In genomic region chr16:22007159-22007508, GRCh38 we compare ENCODE assay signal across 8 cellular contexts. TPM values are rescaled to one million over a fixed set of nuclear protein-coding genes. Genes with fewer than 3 reads are reported as not detected.
DNase-seq lines count a peak whose midpoint lies in the region; ATAC-seq lines count a peak whose summit lies in the region.

No MANE protein-coding gene starts in this region.

- H3K27me3 Mint-ChIP-seq in T-helper 1 cell treated with Interleukin-12 subunit alpha and Interleukin-12 subunit beta and Interleukin-4 antibody, amounts not matched to agents 30 μg/mL and 1 μg/mL, for 36 hours (ENCODE audit: low read depth) = peaks cover 14% of the 10 kb centered on the region
- H3K27me3 Mint-ChIP-seq in activated T-helper 2 cell treated with anti-CD3 and anti-CD28 coated beads, Interferon-gamma antibody, Interleukin-2, Interleukin-4, amounts not matched to agents 10 μg/mL and 5 μg/mL and 100 μg/mL, durations not matched to agents 14 hours and 24 hours and 36 hours (ENCODE audit: low read depth) = peaks cover 14% of the 10 kb centered on the region
- H3K27me3 Mint-ChIP-seq in immature natural killer cell (ENCODE audit: low read depth in 3 of 3) = peaks cover 0 to 5% (median 0%) of the 10 kb centered on the region in 3 donors

- intact Hi-C loops in activated T-helper 2 cell treated with anti-CD3 and anti-CD28 coated beads, Interferon-gamma antibody, Interleukin-2, Interleukin-4, amounts not matched to agents 10 μg/mL and 5 μg/mL and 100 μg/mL, durations not matched to agents 14 hours and 24 hours and 36 hours (cut with micrococcal nuclease) = loop anchor here (5.0 kb wide), 2 partner anchors 50 to 290 kb away; partner anchors contain the start of gene POLR3E

- DNase-seq in T-helper 1 cell (no peak), immature natural killer cell (no peak), SW480 (ENCODE audit: low spot score) (no peak), SIG-M5 treated with dmso at 0.1 percent for 504 hours (lab: John Stamatoyannopoulos, UW; ENCODE audit: unreplicated experiment) (no peak)
- no peak for DNase-seq in activated T-helper 2 cell treated with anti-CD3 and anti-CD28 coated beads, Interferon-gamma antibody, Interleukin-2, Interleukin-4, amounts not matched to agents 10 μg/mL and 5 μg/mL and 100 μg/mL, durations not matched to agents 14 hours and 24 hours and 36 hours (ENCODE audit: low spot score)

- peak overlapping the region; percentile 77 for H3K4me3 Mint-ChIP-seq in T-helper 1 cell treated with Interleukin-12 subunit alpha and Interleukin-12 subunit beta and Interleukin-4 antibody, amounts not matched to agents 30 μg/mL and 1 μg/mL, for 36 hours
- H3K4me3 Mint-ChIP-seq in activated T-helper 2 cell treated with anti-CD3 and anti-CD28 coated beads, Interferon-gamma antibody, Interleukin-2, Interleukin-4, amounts not matched to agents 10 μg/mL and 5 μg/mL and 100 μg/mL, durations not matched to agents 14 hours and 24 hours and 36 hours (ENCODE audit: low read depth) = peak overlapping the region; percentile 89
- H3K4me3 Mint-ChIP-seq in immature natural killer cell = peak overlapping the region; percentile 86 to 92 (median 88)

- H3K36me3 Mint-ChIP-seq in T-helper 1 cell treated with Interleukin-12 subunit alpha and Interleukin-12 subunit beta and Interleukin-4 antibody, amounts not matched to agents 30 μg/mL and 1 μg/mL, for 36 hours (ENCODE audit: low read depth) = peaks cover 10% of the 10 kb centered on the region
- peaks cover 6% of the 10 kb centered on the region for H3K36me3 Mint-ChIP-seq in activated T-helper 2 cell treated with anti-CD3 and anti-CD28 coated beads, Interferon-gamma antibody, Interleukin-2, Interleukin-4, amounts not matched to agents 10 μg/mL and 5 μg/mL and 100 μg/mL, durations not matched to agents 14 hours and 24 hours and 36 hours (ENCODE audit: low read depth)
- H3K36me3 Mint-ChIP-seq in immature natural killer cell = no peaks in the 10 kb centered on the region

- H3K27ac ChIP-seq in temporal lobe (ENCODE audit: low read depth, low read length) = peak overlapping the region; percentile 30

- ATAC-seq in GM18519 (IDR thresholded peaks at IDR 0.05; ENCODE audit: low FRiP score, unreplicated experiment) = no peak

- peak overlapping the region; percentile 29 for H3K27ac Mint-ChIP-seq in T-helper 1 cell treated with Interleukin-12 subunit alpha and Interleukin-12 subunit beta and Interleukin-4 antibody, amounts not matched to agents 30 μg/mL and 1 μg/mL, for 36 hours
- peak overlapping the region; percentile 69 for H3K27ac Mint-ChIP-seq in activated T-helper 2 cell treated with anti-CD3 and anti-CD28 coated beads, Interferon-gamma antibody, Interleukin-2, Interleukin-4, amounts not matched to agents 10 μg/mL and 5 μg/mL and 100 μg/mL, durations not matched to agents 14 hours and 24 hours and 36 hours
- peak overlapping the region; percentile 75 to 93 (median 79) for H3K27ac Mint-ChIP-seq in immature natural killer cell

- H3K4me1 Mint-ChIP-seq in T-helper 1 cell treated with Interleukin-12 subunit alpha and Interleukin-12 subunit beta and Interleukin-4 antibody, amounts not matched to agents 30 μg/mL and 1 μg/mL, for 36 hours (ENCODE audit: low read depth) = peaks cover 22% of the 10 kb centered on the region
- H3K4me1 Mint-ChIP-seq in activated T-helper 2 cell treated with anti-CD3 and anti-CD28 coated beads, Interferon-gamma antibody, Interleukin-2, Interleukin-4, amounts not matched to agents 10 μg/mL and 5 μg/mL and 100 μg/mL, durations not matched to agents 14 hours and 24 hours and 36 hours (ENCODE audit: low read depth) = peaks cover 27% of the 10 kb centered on the region
- H3K4me1 Mint-ChIP-seq in immature natural killer cell = peaks cover 30 to 49% of the 10 kb centered on the region in 2 donors

- H3K9me3 Mint-ChIP-seq in T-helper 1 cell treated with Interleukin-12 subunit alpha and Interleukin-12 subunit beta and Interleukin-4 antibody, amounts not matched to agents 30 μg/mL and 1 μg/mL, for 36 hours = no peaks in the 10 kb centered on the region
- no peaks in the 10 kb centered on the region for H3K9me3 Mint-ChIP-seq in activated T-helper 2 cell treated with anti-CD3 and anti-CD28 coated beads, Interferon-gamma antibody, Interleukin-2, Interleukin-4, amounts not matched to agents 10 μg/mL and 5 μg/mL and 100 μg/mL, durations not matched to agents 14 hours and 24 hours and 36 hours
- H3K9me3 Mint-ChIP-seq in immature natural killer cell = no peaks in the 10 kb centered on the region

RNA-seq across cellular contexts. Expression of gene MOSMO, which starts 0.8 kb away (rescaled TPM):
- 11.4 and 12.0 TPM in 2 replicates for total RNA-seq in activated T-helper 2 cell treated with anti-CD3 and anti-CD28 coated beads, Interferon-gamma antibody, Interleukin-2, Interleukin-4, amounts not matched to agents 10 μg/mL and 5 μg/mL and 100 μg/mL, durations not matched to agents 14 hours and 24 hours and 36 hours
- 1 to 10 TPM; 1.7 to 3.7 (median 3.2) TPM for polyA plus RNA-seq in immature natural killer cell
- 29.3 TPM for total RNA-seq in temporal lobe

RNA-seq across cellular contexts. Expression of gene PDZD9, which starts 6.2 kb away (rescaled TPM):
- not detected in 2 replicates for total RNA-seq in activated T-helper 2 cell treated with anti-CD3 and anti-CD28 coated beads, Interferon-gamma antibody, Interleukin-2, Interleukin-4, amounts not matched to agents 10 μg/mL and 5 μg/mL and 100 μg/mL, durations not matched to agents 14 hours and 24 hours and 36 hours
- polyA plus RNA-seq in immature natural killer cell = not detected
- not detected for total RNA-seq in temporal lobe

RNA-seq across cellular contexts. Expression of gene UQCRC2, which starts 54.0 kb away (rescaled TPM):
- 269 and 272 TPM in 2 replicates for total RNA-seq in activated T-helper 2 cell treated with anti-CD3 and anti-CD28 coated beads, Interferon-gamma antibody, Interleukin-2, Interleukin-4, amounts not matched to agents 10 μg/mL and 5 μg/mL and 100 μg/mL, durations not matched to agents 14 hours and 24 hours and 36 hours
- polyA plus RNA-seq in immature natural killer cell = 100 to 1,000 TPM; 147 to 208 (median 195) TPM
- 230 TPM for total RNA-seq in temporal lobe

Comparison
In these comparisons a context has a peak if more than half of its experiments do, and no peak if none do; other contexts are left out.
1. H3K27ac Mint-ChIP-seq: peak in every context shown above with its lines; median percentile 79 in immature natural killer cell; 69 in activated T-helper 2 cell treated with anti-CD3 and anti-CD28 coated beads, Interferon-gamma antibody, Interleukin-2, Interleukin-4, amounts not matched to agents 10 μg/mL and 5 μg/mL and 100 μg/mL, durations not matched to agents 14 hours and 24 hours and 36 hours; 29 in T-helper 1 cell treated with Interleukin-12 subunit alpha and Interleukin-12 subunit beta and Interleukin-4 antibody, amounts not matched to agents 30 μg/mL and 1 μg/mL, for 36 hours.